ENCODE assay signal across 16 cellular contexts in genomic region chr17:78687125-78687524, GRCh38.
"Had no signal": no experiment of that assay in that cellular context is flagged by ENCODE, and none has a peak within 500 bp of the region (broad histone marks: within the 10 kb centered on the region; RNA-seq: fewer than 3 reads in every experiment).

No MANE protein-coding gene starts in this region.

- H3K27ac Mint-ChIP-seq: activated T-helper 2 cell treated with anti-CD3 and anti-CD28 coated beads, Interferon-gamma antibody, Interleukin-2, Interleukin-4, amounts not matched to agents 10 μg/mL and 5 μg/mL and 100 μg/mL, durations not matched to agents 14 hours and 24 hours and 36 hours had no signal

- H3K27me3 Mint-ChIP-seq: activated naive CD4-positive, alpha-beta T cell treated with anti-CD3 and anti-CD28 coated beads, Interleukin-2, amount 50 U/mL, for 24 hours; central memory CD8-positive, alpha-beta T cell; naive B cell had no signal

- H3K4me3 Mint-ChIP-seq: activated naive CD4-positive, alpha-beta T cell treated with anti-CD3 and anti-CD28 coated beads, Interleukin-2, amount 50 U/mL, for 24 hours; central memory CD8-positive, alpha-beta T cell; naive B cell; T-helper 1 cell treated with Interleukin-12 subunit alpha and Interleukin-12 subunit beta and Interleukin-4 antibody, amounts not matched to agents 30 μg/mL and 1 μg/mL, for 36 hours had no signal

- H3K9me3 Mint-ChIP-seq: activated naive CD4-positive, alpha-beta T cell treated with anti-CD3 and anti-CD28 coated beads, Interleukin-2, amount 50 U/mL, for 24 hours; activated T-helper 2 cell treated with anti-CD3 and anti-CD28 coated beads, Interferon-gamma antibody, Interleukin-2, Interleukin-4, amounts not matched to agents 10 μg/mL and 5 μg/mL and 100 μg/mL, durations not matched to agents 14 hours and 24 hours and 36 hours; central memory CD8-positive, alpha-beta T cell; naive B cell; T-helper 1 cell treated with Interleukin-12 subunit alpha and Interleukin-12 subunit beta and Interleukin-4 antibody, amounts not matched to agents 30 μg/mL and 1 μg/mL, for 36 hours had no signal

- DNase-seq: activated CD4-positive, alpha-beta T cell treated with anti-CD3 and anti-CD28 coated beads, Interleukin-2, amount 50 U/mL, for 48 hours; activated CD8-positive, alpha-beta memory T cell treated with anti-CD3 and anti-CD28 coated beads, Interleukin-2, amount 50 U/mL, for 4 hours; anterior cingulate cortex; brain microvascular endothelial cell; esophagus squamous epithelium; foreskin fibroblast; hippocampal formation; kidney; left ventricle myocardium inferior; naive B cell; stimulated activated CD4-positive, alpha-beta T cell treated with anti-CD3 and anti-CD28 coated beads, Interleukin-1b, Interleukin-23, amount 100 ng/mL, for 48 hours; transverse colon had no signal
